In the genomic region with DNA sequence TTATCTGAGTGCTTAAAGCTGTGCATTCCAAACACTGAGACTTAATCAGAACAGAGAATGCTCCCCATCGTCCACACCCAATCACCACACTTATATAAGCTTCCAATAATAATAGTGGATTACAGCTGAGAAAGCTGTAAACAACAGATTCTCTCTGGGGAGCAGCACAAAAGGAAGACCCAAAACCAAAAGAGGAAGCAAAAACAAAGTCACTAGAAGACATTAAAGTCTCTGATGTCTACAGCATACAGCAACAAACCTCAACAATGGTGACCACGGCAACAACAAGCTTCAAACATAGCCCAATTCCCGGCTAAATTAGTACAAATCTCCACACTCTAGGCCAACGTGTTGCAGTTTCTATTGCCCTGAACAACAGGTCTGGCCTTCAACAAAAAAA, we compare ENCODE assay signal across 14 cellular contexts. TPM values are rescaled to one million over a fixed set of nuclear protein-coding genes. Genes with fewer than 3 reads are reported as not detected.
DNase-seq lines count a peak whose midpoint lies in the region; ATAC-seq and TF ChIP-seq lines count a peak whose summit lies in the region.
"Had no signal": no experiment of that assay in that cellular context is flagged by ENCODE, and none has a peak within 500 bp of the region (broad histone marks: within the 10 kb centered on the region; RNA-seq: fewer than 3 reads in every experiment).

No MANE protein-coding gene starts in this region.

- peak overlapping the region; percentile 80 to 100 (median 97) for H3K27ac Mint-ChIP-seq in IgD-negative memory B cell
- H3K27ac Mint-ChIP-seq: activated T-cell treated with anti-CD3 and anti-CD28 coated beads, Interleukin-2, amount 50 U/mL, for 72 hours had no signal

- H3K27me3 Mint-ChIP-seq in IgD-negative memory B cell, result no peaks in the 10 kb centered on the region

- peak overlapping the region; percentile 29 to 71 (median 41) for H3K4me3 Mint-ChIP-seq in IgD-negative memory B cell
- H3K4me3 Mint-ChIP-seq: activated T-cell treated with anti-CD3 and anti-CD28 coated beads, Interleukin-2, amount 50 U/mL, for 72 hours had no signal

- no peaks in the 10 kb centered on the region for H3K9me3 ChIP-seq in smooth muscle cell (replicated peaks; ENCODE audit: low read depth)

- DNase-seq in foreskin keratinocyte (no peak), T-helper 2 cell (no peak), smooth muscle cell (lab: John Stamatoyannopoulos, UW; ENCODE audit: unreplicated experiment) (no peak), NCI-H128 (lab: John Stamatoyannopoulos, UW; ENCODE audit: unreplicated experiment) (no peak)
- DNase-seq: activated T-cell treated with anti-CD3 and anti-CD28 coated beads, Interleukin-2, amount 50 U/mL, for 72 hours; cerebellar nuclear complex; glutamatergic neuron; NCI-H524 had no signal

- no peaks in the 10 kb centered on the region for H4K20me1 ChIP-seq in smooth muscle cell (ENCODE audit: low read depth)

- H3K79me2 ChIP-seq in smooth muscle cell (ENCODE audit: low read depth), result no peaks in the 10 kb centered on the region

- peaks cover 18% of the 10 kb centered on the region for H3K36me3 Mint-ChIP-seq in IgD-negative memory B cell

- TF ChIP-seq CTCF in foreskin keratinocyte (conservative IDR thresholded peaks at IDR 0.05) (no peak), smooth muscle cell (IDR thresholded peaks at IDR 0.05; ENCODE audit: borderline replicate concordance, insufficient read depth, poor library complexity, severe bottlenecking) (no peak)

- ATAC-seq in GM18499 (IDR thresholded peaks at IDR 0.05; ENCODE audit: insufficient read depth, unreplicated experiment) (peak; percentile 78), GM21786 (IDR thresholded peaks at IDR 0.05; ENCODE audit: unreplicated experiment) (peak; percentile 69), esophagus mucosa (peak; percentile 22), foreskin keratinocyte (no peak)
- ATAC-seq: activated T-cell treated with anti-CD3 and anti-CD28 coated beads, Interleukin-2, amount 50 U/mL, for 72 hours; HepG2 had no signal

- no peaks in the 10 kb centered on the region for H3K9me3 Mint-ChIP-seq in IgD-negative memory B cell

- no peaks in the 10 kb centered on the region for H3K27me3 ChIP-seq in foreskin keratinocyte
- no peaks in the 10 kb centered on the region for H3K27me3 ChIP-seq in smooth muscle cell (ENCODE audit: low read depth)

- H3K27ac ChIP-seq in foreskin keratinocyte (no peak overlapping the region), smooth muscle cell (ENCODE audit: low read depth) (no peak overlapping the region)
- H3K27ac ChIP-seq: skin epidermis had no signal

- H3K4me1 Mint-ChIP-seq in IgD-negative memory B cell, result peaks cover 39 to 44% (median 44%) of the 10 kb centered on the region in 3 donors

- H3K9ac ChIP-seq in smooth muscle cell (ENCODE audit: low read depth), result no peak overlapping the region

- H3K4me3 ChIP-seq in smooth muscle cell, result no peak overlapping the region
- H3K4me3 ChIP-seq: skin epidermis had no signal

- no peaks in the 10 kb centered on the region for H3K4me1 ChIP-seq in foreskin keratinocyte
- peaks cover 8% of the 10 kb centered on the region for H3K4me1 ChIP-seq in smooth muscle cell (ENCODE audit: low read depth)

- H2AFZ ChIP-seq in smooth muscle cell (ENCODE audit: low read depth), result no peak overlapping the region

- H3F3A ChIP-seq in smooth muscle cell (ENCODE audit: low read depth), result no peaks in the 10 kb centered on the region

- H3K4me2 ChIP-seq in smooth muscle cell, result no peak overlapping the region

- H3K36me3 ChIP-seq in smooth muscle cell (ENCODE audit: low read depth), result no peaks in the 10 kb centered on the region

- WGBS in smooth muscle cell (ENCODE audit: low lambda C conversion rate), result 78% methylated on average over 4 of the region's 4 CpGs

RNA-seq across cellular contexts. Expression of gene ZDHHC23, which starts 37.7 kb away (rescaled TPM):
- 4.1 TPM for polyA plus RNA-seq in IgD-negative memory B cell
- total RNA-seq in esophagus mucosa, result 3.0 TPM
- total RNA-seq in foreskin keratinocyte, result 1.7 and 1.9 TPM in 2 replicates
- 0.50 and 0.77 TPM in 2 replicates for polyA plus RNA-seq in foreskin keratinocyte
- 0.36 and 0.94 TPM in 2 replicates for total RNA-seq in smooth muscle cell
- polyA plus RNA-seq in smooth muscle cell, result 0.66 TPM in 1 of 2 replicates, not detected in the other
